In genomic region chr21:32333953-32334673, GRCh38 we compare ENCODE assay signal across 19 cellular contexts. TPM values are rescaled to one million over a fixed set of nuclear protein-coding genes. Genes with fewer than 3 reads are reported as not detected.
DNase-seq lines count a peak whose midpoint lies in the region; ATAC-seq lines count a peak whose summit lies in the region.
"Had no signal": no experiment of that assay in that cellular context is flagged by ENCODE, and none has a peak within 500 bp of the region (broad histone marks: within the 10 kb centered on the region; RNA-seq: fewer than 3 reads in every experiment).

No MANE protein-coding gene starts in this region.

- peak; percentile 19 for DNase-seq in D341Med (ENCODE audit: low spot score)
- DNase-seq in caudate nucleus (lab: John Stamatoyannopoulos, UW) = peak in 28 of 61 donors; percentile 17 to 86 (median 42)
- DNase-seq in head of caudate nucleus = peak in 28 of 42 donors; percentile 14 to 84 (median 54)
- DNase-seq in putamen (ENCODE audit: low spot score) = peak; percentile 70
- DNase-seq in left colon = no peak
- DNase-seq in ACHN = no peak
- no peak for DNase-seq in activated naive CD8-positive, alpha-beta T cell treated with anti-CD3 and anti-CD28 coated beads, Interleukin-2, amount 50 U/mL, for 24 hours
- no peak for DNase-seq in Ammon's horn (ENCODE audit: low spot score)
- DNase-seq: GDM1; KBM-7; NCI-H1417 treated with DMSO at 0.1 percent for 48 hours; NCI-H1930; NK-92 treated with Interleukin-12 subunit alpha and Interleukin-12 subunit beta, amount 100 ng/mL, for 24 hours had no signal

- peaks cover 80% of the 10 kb centered on the region for H3K36me3 Mint-ChIP-seq in activated naive CD8-positive, alpha-beta T cell treated with anti-CD3 and anti-CD28 coated beads, Interleukin-2, amount 50 U/mL, for 24 hours (ENCODE audit: low read depth)

- H3K27me3 Mint-ChIP-seq in activated naive CD8-positive, alpha-beta T cell treated with anti-CD3 and anti-CD28 coated beads, Interleukin-2, amount 50 U/mL, for 24 hours = no peaks in the 10 kb centered on the region

- no peak overlapping the region for H3K4me3 Mint-ChIP-seq in activated naive CD8-positive, alpha-beta T cell treated with anti-CD3 and anti-CD28 coated beads, Interleukin-2, amount 50 U/mL, for 24 hours

- no peaks in the 10 kb centered on the region for H3K4me1 Mint-ChIP-seq in activated naive CD8-positive, alpha-beta T cell treated with anti-CD3 and anti-CD28 coated beads, Interleukin-2, amount 50 U/mL, for 24 hours

- in situ Hi-C loops in ACHN (cut with HindIII; ENCODE audit: low pct_ligation_motif_present, low pct_unique_long_range_greater_than_20kb, low sequenced_read_pairs) = no loop called here

- H3K9me3 Mint-ChIP-seq in activated naive CD8-positive, alpha-beta T cell treated with anti-CD3 and anti-CD28 coated beads, Interleukin-2, amount 50 U/mL, for 24 hours = no peaks in the 10 kb centered on the region

- H3K27ac Mint-ChIP-seq in activated naive CD8-positive, alpha-beta T cell treated with anti-CD3 and anti-CD28 coated beads, Interleukin-2, amount 50 U/mL, for 24 hours = no peak overlapping the region

- no peak for ATAC-seq in left colon
- no peak for ATAC-seq in activated naive CD8-positive, alpha-beta T cell treated with anti-CD3 and anti-CD28 coated beads, Interleukin-2, amount 50 U/mL, for 24 hours
- ATAC-seq: A549, GM12878 had no signal

- intact Hi-C loops in head of caudate nucleus (cut with DNase I) (no loop called here), left colon (cut with DNase I, micrococcal nuclease) (no loop called here)

- H3K27ac ChIP-seq in caudate nucleus (ENCODE audit: low read depth, low read length) = peak overlapping the region; percentile 90
- H3K27ac ChIP-seq: A549, C4-2B had no signal

RNA-seq across cellular contexts. Expression of gene MRAP, which starts 35.5 kb away (rescaled TPM):
- not detected for total RNA-seq in left colon
- total RNA-seq: GM12878, H1, OCI-LY7, RPMI7951 had no signal

RNA-seq across cellular contexts. Expression of gene MIS18A, which starts 55.3 kb away (rescaled TPM):
- 1 to 10 TPM; 6.4 to 9.5 TPM for total RNA-seq in left colon

RNA-seq across cellular contexts. Expression of gene URB1, which starts 58.7 kb away (rescaled TPM):
- 10 to 100 TPM in 1 of 2 donors, 1 to 10 TPM in 1; 7.3 to 12.6 TPM for total RNA-seq in left colon

Comparison
In these comparisons a context has a peak if more than half of its experiments do, and no peak if none do; other contexts are left out.
1. DNase-seq: peak in D341Med (single experiment), head of caudate nucleus (28 of 42) and putamen (single experiment); none in left colon (0 of 2), ACHN (single experiment), activated naive CD8-positive, alpha-beta T cell treated with anti-CD3 and anti-CD28 coated beads, Interleukin-2, amount 50 U/mL, for 24 hours (single experiment) and Ammon's horn (single experiment).